ENCODE assay signal across 8 cellular contexts in the genomic region with DNA sequence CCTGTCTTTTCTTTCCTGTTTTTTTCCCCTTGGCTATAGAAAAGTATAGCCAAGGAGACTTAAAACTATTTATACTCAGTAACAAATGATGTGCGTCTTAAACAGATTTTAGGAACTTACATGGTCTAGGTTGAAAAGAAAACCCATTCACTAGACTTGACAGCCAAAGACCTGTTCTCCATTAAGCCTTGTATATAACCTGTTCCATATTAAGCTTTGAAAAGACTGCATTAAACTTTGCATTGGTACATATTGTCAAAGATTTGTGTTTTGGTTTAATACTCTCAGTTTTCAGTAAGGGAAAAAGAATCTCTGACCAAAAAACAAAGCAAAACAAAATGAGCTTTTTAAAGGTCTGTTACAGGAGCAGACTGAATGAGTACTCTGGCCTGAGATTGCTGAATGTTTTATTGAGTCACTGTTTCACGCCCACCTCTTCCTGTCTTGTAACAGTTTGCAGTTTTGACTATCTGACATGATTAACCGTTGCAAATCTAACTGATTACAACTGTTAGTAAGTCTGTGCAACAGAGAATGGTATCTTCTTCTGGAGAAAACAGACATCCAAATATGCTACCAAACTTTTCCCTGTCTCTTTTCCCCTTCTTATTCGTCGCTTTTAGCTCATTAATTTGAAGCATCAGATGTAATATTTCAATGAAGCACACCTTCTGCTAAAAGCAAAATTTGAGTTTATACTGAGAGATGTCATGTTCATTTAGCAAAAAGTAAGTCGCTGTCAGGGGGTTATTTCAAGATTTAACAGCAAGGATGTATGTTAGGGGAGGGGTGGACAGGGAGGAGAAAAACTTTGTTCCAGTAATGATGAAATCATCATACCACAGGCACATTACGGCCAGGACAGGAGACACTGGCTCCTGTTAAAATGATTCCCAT. TPM values are rescaled to one million over a fixed set of nuclear protein-coding genes. Genes with fewer than 3 reads are reported as not detected.
DNase-seq lines count a peak whose midpoint lies in the region; ATAC-seq, FAIRE-seq and TF ChIP-seq lines count a peak whose summit lies in the region.

No MANE protein-coding gene starts in this region.

- BruUV-seq in endothelial cell of umbilical vein (replicated peaks; lab: Mats Ljungman, UMichigan) = no TSS peak

- H3K27ac ChIP-seq in SJSA1 (peak overlapping the region; percentile 89), endothelial cell of umbilical vein (ENCODE audit: insufficient read depth, low read depth, low read length) (no peak overlapping the region), spleen (peak overlapping the region in 7 of 8 donors; percentile 10 to 67 (median 57))

- TF ChIP-seq POLR2A in endothelial cell of umbilical vein (IDR thresholded peaks at IDR 0.05; ENCODE audit: low read depth, low read length) = no peak
- TF ChIP-seq POLR2A in spleen (IDR thresholded peaks at IDR 0.05) = no peak

- ATAC-seq in GM21786 (IDR thresholded peaks at IDR 0.05; ENCODE audit: unreplicated experiment) (no peak), GM21717 (IDR thresholded peaks at IDR 0.05; ENCODE audit: unreplicated experiment) (no peak)

- H3K27ac Mint-ChIP-seq in activated CD4-positive, alpha-beta T cell treated with anti-CD3 and anti-CD28 coated beads, Interleukin-2, amount 10 ng/mL, durations not matched to agents 24 days and 14 days = peak overlapping the region; percentile 91

- H2AFZ ChIP-seq in endothelial cell of umbilical vein (ENCODE audit: low read depth, low read length) = no peak overlapping the region

- intact Hi-C loops in activated CD4-positive, alpha-beta T cell treated with anti-CD3 and anti-CD28 coated beads, Interleukin-2, amount 10 ng/mL, durations not matched to agents 24 days and 14 days (cut with micrococcal nuclease) = loop anchor here (1.0 to 10.0 kb wide), 5 partner anchors 10 to 486 kb away; no protein-coding TSS in a partner anchor
- intact Hi-C loops in endothelial cell of umbilical vein (cut with micrococcal nuclease) (no loop called here), spleen (cut with DNase I; ENCODE audit: low total_unique reads) (no loop called here)

- H3K4me1 Mint-ChIP-seq in activated CD4-positive, alpha-beta T cell treated with anti-CD3 and anti-CD28 coated beads, Interleukin-2, amount 10 ng/mL, durations not matched to agents 24 days and 14 days = peaks cover 60% of the 10 kb centered on the region

- H3K9me1 ChIP-seq in endothelial cell of umbilical vein (replicated peaks; ENCODE audit: control insufficient read depth, extremely low read depth, insufficient read depth, low read length) = no peaks in the 10 kb centered on the region

- H3K4me3 Mint-ChIP-seq in activated CD4-positive, alpha-beta T cell treated with anti-CD3 and anti-CD28 coated beads, Interleukin-2, amount 10 ng/mL, durations not matched to agents 24 days and 14 days = peak overlapping the region; percentile 79

- peaks cover 60% of the 10 kb centered on the region for H3K4me1 ChIP-seq in SJSA1 (replicated peaks)
- H3K4me1 ChIP-seq in endothelial cell of umbilical vein (ENCODE audit: control insufficient read depth, extremely low read depth, insufficient read depth, low read length) = peaks cover 47% of the 10 kb centered on the region
- peaks cover 10 to 77% (median 33%) of the 10 kb centered on the region in 6 donors for H3K4me1 ChIP-seq in spleen

- H3K9me3 ChIP-seq in SJSA1 (replicated peaks) (no peaks in the 10 kb centered on the region), endothelial cell of umbilical vein (replicated peaks; ENCODE audit: control insufficient read depth, insufficient read depth, low read length) (no peaks in the 10 kb centered on the region), spleen (no peaks in the 10 kb centered on the region)

- H3K27me3 ChIP-seq in SJSA1 (replicated peaks) (no peaks in the 10 kb centered on the region), endothelial cell of umbilical vein (ENCODE audit: control insufficient read depth in 2 of 2, insufficient read depth in 2 of 2, low read length in 2 of 2) (no peaks in the 10 kb centered on the region), spleen (replicated peaks in 1 of 7) (peaks cover 0 to 5% (median 0%) of the 10 kb centered on the region in 7 donors)

- TF ChIP-seq CTCF in endothelial cell of umbilical vein (IDR thresholded peaks at IDR 0.05; ENCODE audit: extremely low read depth in 1 of 2, insufficient read depth in 1 of 2, low read depth in 1 of 2, low read length in 2 of 2) (no peak), spleen (IDR thresholded peaks at IDR 0.05 in 8 of 11, conservative IDR thresholded peaks at IDR 0.05 in 3 of 11) (no peak)

- H4K20me1 ChIP-seq in endothelial cell of umbilical vein (replicated peaks; ENCODE audit: control insufficient read depth, extremely low read depth, insufficient read depth, low read length) = no peaks in the 10 kb centered on the region

- CTCF ChIA-PET in endothelial cell of umbilical vein (lab: Charles Lee) = interaction anchor here (0.9 to 2.4 kb wide), 7 partner anchors 9 to 961 kb away, joined by 3 to 9 read pairs (median 4); no protein-coding TSS in a partner anchor

- FAIRE-seq in endothelial cell of umbilical vein (lab: Jason Lieb, UNC) = peak; percentile 90

- no peaks in the 10 kb centered on the region for H3K9me3 Mint-ChIP-seq in activated CD4-positive, alpha-beta T cell treated with anti-CD3 and anti-CD28 coated beads, Interleukin-2, amount 10 ng/mL, durations not matched to agents 24 days and 14 days

- 21 to 38% (median 27%) methylated on average over 7 of the region's 7 CpGs for WGBS in spleen, 5 donors

- POLR2A ChIA-PET in endothelial cell of umbilical vein (lab: Charles Lee) = no interaction called here

- peaks cover 84% of the 10 kb centered on the region for H3K36me3 ChIP-seq in SJSA1
- H3K36me3 ChIP-seq in endothelial cell of umbilical vein (ENCODE audit: control insufficient read depth in 2 of 2, extremely low read depth in 1 of 2, insufficient read depth in 2 of 2, low read length in 2 of 2) = no peaks in the 10 kb centered on the region
- no peaks in the 10 kb centered on the region for H3K36me3 ChIP-seq in spleen

- DNase-seq in activated CD4-positive, alpha-beta T cell treated with anti-CD3 and anti-CD28 coated beads, Interleukin-2, amount 10 ng/mL, durations not matched to agents 24 days and 14 days = peak; percentile 75
- DNase-seq in activated CD4-positive, alpha-beta T cell treated with anti-CD3 and anti-CD28 coated beads, Interleukin-2, amount 50 U/mL, for 1 hour = no peak
- DNase-seq in SJSA1 (ENCODE audit: low read depth in 1 of 2, low spot score in 2 of 2) = peak; percentile 47 to 70
- peak; percentile 68 for DNase-seq in endothelial cell of umbilical vein (ENCODE audit: low read depth, low spot score)
- DNase-seq in spleen = no peak
- DNase-seq in OCI-M2 (lab: John Stamatoyannopoulos, UW; ENCODE audit: unreplicated experiment) = no peak

- no peak overlapping the region for H3K9ac ChIP-seq in endothelial cell of umbilical vein (replicated peaks; ENCODE audit: extremely low read depth, insufficient read depth, low read length)

- dilution Hi-C loops in endothelial cell of umbilical vein (cut with MboI; ENCODE audit: extremely low pct_ligation_motif_present, low sequenced_read_pairs) = no loop called here

- no peaks in the 10 kb centered on the region for H3K79me2 ChIP-seq in endothelial cell of umbilical vein (ENCODE audit: control insufficient read depth, insufficient read depth, low read length)

- peaks cover 56% of the 10 kb centered on the region for H3K36me3 Mint-ChIP-seq in activated CD4-positive, alpha-beta T cell treated with anti-CD3 and anti-CD28 coated beads, Interleukin-2, amount 10 ng/mL, durations not matched to agents 24 days and 14 days (ENCODE audit: low read depth)

- H3K4me3 ChIP-seq in SJSA1 (no peak overlapping the region), endothelial cell of umbilical vein (replicated peaks in 1 of 3; ENCODE audit: insufficient read depth in 1 of 3, low read depth in 1 of 3, low read length in 3 of 3) (no peak overlapping the region), spleen (no peak overlapping the region)

- H3K4me2 ChIP-seq in endothelial cell of umbilical vein (ENCODE audit: insufficient read depth, low read length) = peak overlapping the region; percentile 57

- H3K27me3 Mint-ChIP-seq in activated CD4-positive, alpha-beta T cell treated with anti-CD3 and anti-CD28 coated beads, Interleukin-2, amount 10 ng/mL, durations not matched to agents 24 days and 14 days = no peaks in the 10 kb centered on the region

TF ChIP-seq in endothelial cell of umbilical vein, 7 proteins besides CTCF, POLR2A, EP300 and RAD21:
- no peak for TF ChIP-seq MYC (IDR thresholded peaks at IDR 0.05; ENCODE audit: low read depth, low read length)
- TF ChIP-seq, protein P1, sequence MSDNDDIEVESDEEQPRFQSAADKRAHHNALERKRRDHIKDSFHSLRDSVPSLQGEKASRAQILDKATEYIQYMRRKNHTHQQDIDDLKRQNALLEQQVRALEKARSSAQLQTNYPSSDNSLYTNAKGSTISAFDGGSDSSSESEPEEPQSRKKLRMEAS (IDR thresholded peaks at IDR 0.05; ENCODE audit: insufficient read depth, insufficient read length) = no peak
- TF ChIP-seq FOS (IDR thresholded peaks at IDR 0.05; ENCODE audit: borderline replicate concordance, insufficient read depth, low read length) = no peak
- TF ChIP-seq POLR2AphosphoS5 (IDR thresholded peaks at IDR 0.05; ENCODE audit: insufficient read depth, low read depth, low read length) = no peak
- TF ChIP-seq GATA2 (IDR thresholded peaks at IDR 0.05; ENCODE audit: insufficient read depth, insufficient read length, low read depth, low read length) = peak; percentile 39

RNA-seq across cellular contexts. Expression of a gene that starts 59.1 kb away (rescaled TPM):
- 12.4 and 13.0 TPM in 2 replicates for total RNA-seq in activated CD4-positive, alpha-beta T cell treated with anti-CD3 and anti-CD28 coated beads, Interleukin-2, amount 10 ng/mL, durations not matched to agents 24 days and 14 days
- 6.7 and 11.4 TPM in 2 replicates for total RNA-seq in SJSA1 (2014; rRNA removed; shearing (Covaris generic))
- total RNA-seq in endothelial cell of umbilical vein (8.4 and 9.8 TPM in 2 replicates), spleen (10 to 100 TPM in 1 of 7 donors, 1 to 10 TPM in 6; 3.1 to 16.8 (median 6.7) TPM)
- polyA plus RNA-seq in endothelial cell of umbilical vein (7.2 and 8.3 TPM in 2 replicates), spleen (1 to 10 TPM; 3.5 to 4.2 (median 3.8) TPM)
- polyA plus RNA-seq in endothelial cell of umbilical vein (2011; cell fraction: cytosol; rRNA removed) = 7.0 and 8.4 TPM in 2 replicates
- polyA plus RNA-seq in endothelial cell of umbilical vein (2011; cell fraction: nucleus; rRNA removed) = 5.5 and 9.5 TPM in 2 replicates
- 5.1 and 5.5 TPM in 2 replicates for polyA plus RNA-seq in endothelial cell of umbilical vein (2012)
- polyA minus RNA-seq in endothelial cell of umbilical vein = 8.4 and 11.5 TPM in 2 replicates
- polyA minus RNA-seq in endothelial cell of umbilical vein (2011; cell fraction: cytosol; rRNA and poly(A)+ RNA removed) = 0.61 TPM
- polyA minus RNA-seq in endothelial cell of umbilical vein (2011; cell fraction: nucleus; rRNA and poly(A)+ RNA removed) = 13.3 and 15.5 TPM in 2 replicates

Comparison
In these comparisons a context has a peak if more than half of its experiments do, and no peak if none do; other contexts are left out.
1. DNase-seq: peak in activated CD4-positive, alpha-beta T cell treated with anti-CD3 and anti-CD28 coated beads, Interleukin-2, amount 10 ng/mL, durations not matched to agents 24 days and 14 days (single experiment), SJSA1 (2 of 2) and endothelial cell of umbilical vein (single experiment); none in activated CD4-positive, alpha-beta T cell treated with anti-CD3 and anti-CD28 coated beads, Interleukin-2, amount 50 U/mL, for 1 hour (single experiment), spleen (single experiment) and OCI-M2 (single experiment).